21 cellular contexts compared by ENCODE assay signal in genomic region chr14:103692871-103693270, GRCh38. TPM values are rescaled to one million over a fixed set of nuclear protein-coding genes. Genes with fewer than 3 reads are reported as not detected.
DNase-seq lines count a peak whose midpoint lies in the region; ATAC-seq and TF ChIP-seq lines count a peak whose summit lies in the region.
"Had no signal": no experiment of that assay in that cellular context is flagged by ENCODE, and none has a peak within 500 bp of the region (broad histone marks: within the 10 kb centered on the region; RNA-seq: fewer than 3 reads in every experiment).

No MANE protein-coding gene starts in this region.

- in situ Hi-C loops in gastrocnemius medialis (cut with MboI; ENCODE audit: low sequenced_read_pairs in 4 of 4), result no loop called here

- no peaks in the 10 kb centered on the region for H3K9me2 ChIP-seq in PC-9 (ENCODE audit: insufficient read depth)

- no peak overlapping the region for H3K4me3 ChIP-seq in PC-9
- no peak overlapping the region for H3K4me3 ChIP-seq in gastrocnemius medialis
- H3K4me3 ChIP-seq: GM23338, hepatocyte had no signal

- no peak for TF ChIP-seq POLR2A in gastrocnemius medialis (IDR thresholded peaks at IDR 0.05)

- H3K27me3 ChIP-seq in PC-9 (ENCODE audit: insufficient read depth, low read depth) (no peaks in the 10 kb centered on the region), gastrocnemius medialis (no peaks in the 10 kb centered on the region)
- H3K27me3 ChIP-seq: hepatocyte had no signal

- TF ChIP-seq CTCF in C4-2B (conservative IDR thresholded peaks at IDR 0.05), result no peak
- TF ChIP-seq CTCF in PC-9 (conservative IDR thresholded peaks at IDR 0.05), result no peak
- no peak for TF ChIP-seq CTCF in gastrocnemius medialis (IDR thresholded peaks at IDR 0.05 in 4 of 5, conservative IDR thresholded peaks at IDR 0.05 in 1 of 5)

- H3K36me3 ChIP-seq in PC-9 (ENCODE audit: low read depth) (peaks cover 50% of the 10 kb centered on the region), gastrocnemius medialis (peaks cover 0 to 45% of the 10 kb centered on the region in 2 donors)

- TSS peak; percentile 37 for BruUV-seq in PC-9 (replicated peaks; lab: Mats Ljungman, UMichigan)

- H3K79me2 ChIP-seq in PC-9 (ENCODE audit: low read depth), result no peaks in the 10 kb centered on the region

- intact Hi-C loops in PC-9 (cut with micrococcal nuclease; ENCODE audit: unreplicated experiment) (loop anchor here (1.0 to 5.0 kb wide), 4 partner anchors 12 to 131 kb away; partner anchors contain the start of genes BAG5, COA8, XRCC3 and ZFYVE21), gastrocnemius medialis (cut with DNase I; ENCODE audit: low total_unique reads) (no loop called here)

- no peaks in the 10 kb centered on the region for H3K9me3 ChIP-seq in PC-9 (ENCODE audit: insufficient read depth, low read depth)
- H3K9me3 ChIP-seq in gastrocnemius medialis, result no peaks in the 10 kb centered on the region

- H3F3A ChIP-seq in PC-9 (ENCODE audit: insufficient read depth, low read depth), result peaks cover 87% of the 10 kb centered on the region

- DNase-seq in PC-9 (peak in 1 of 2 experiments; percentile 68), gastrocnemius medialis (no peak), NCI-H774 (lab: John Stamatoyannopoulos, UW) (no peak)
- no peak for DNase-seq in activated CD4-positive, alpha-beta T cell treated with anti-CD3 and anti-CD28 coated beads for 1 hour
- DNase-seq: activated CD4-positive, alpha-beta T cell treated with anti-CD3 and anti-CD28 coated beads, Interleukin-2, amount 50 U/mL, for 4 hours; activated naive CD4-positive, alpha-beta T cell treated with anti-CD3 and anti-CD28 coated beads, Interleukin-2, amount 10 ng/mL, durations not matched to agents 7 days and 5 days; COR-L47; Kasumi-1; mesendoderm; NCI-H1092 treated with DMSO at 0.1 percent for 48 hours; NCI-H524; SHP77; stimulated activated CD4-positive, alpha-beta T cell treated with anti-CD3 and anti-CD28 coated beads, Interleukin-12 subunit alpha, Interleukin-12 subunit beta, amount 100 ng/mL, for 4 hours; stimulated activated CD8-positive, alpha-beta memory T cell treated with anti-CD3 and anti-CD28 coated beads, Interleukin-4, amount 100 ng/mL, for 48 hours; T-helper 1 cell had no signal

- H2AFZ ChIP-seq in PC-9, result no peak overlapping the region
- H2AFZ ChIP-seq: GM23338, hepatocyte had no signal

- H3K27ac ChIP-seq in C4-2B (peak overlapping the region; percentile 64), PC-9 (peak overlapping the region; percentile 9), gastrocnemius medialis (peak overlapping the region in 3 of 4 donors; percentile 4 to 75 (median 56))
- H3K27ac ChIP-seq: hepatocyte had no signal

- POLR2A ChIA-PET in PC-9 (lab: Charles Lee; ENCODE audit: unreplicated experiment), result interaction anchor here (0.6 kb wide), 2 partner anchors 11 to 67 kb away, joined by 4 to 13 read pairs; no protein-coding TSS in a partner anchor

- CTCF ChIA-PET in PC-9 (lab: Charles Lee), result no interaction called here

- peaks cover 80% of the 10 kb centered on the region for H4K20me1 ChIP-seq in PC-9 (ENCODE audit: insufficient read depth)

- H3K4me1 ChIP-seq in PC-9 (replicated peaks; ENCODE audit: insufficient read depth) (peaks cover 15% of the 10 kb centered on the region), gastrocnemius medialis (peaks cover 34 to 48% of the 10 kb centered on the region in 2 donors)

- no peak overlapping the region for H3K4me2 ChIP-seq in PC-9
- H3K4me2 ChIP-seq: GM23338, hepatocyte had no signal

- ATAC-seq in esophagus mucosa (peak; percentile 62), gastrocnemius medialis (no peak), HG03135 (IDR thresholded peaks at IDR 0.05; ENCODE audit: unreplicated experiment) (no peak), HG03196 (IDR thresholded peaks at IDR 0.05; ENCODE audit: unreplicated experiment) (no peak)
- ATAC-seq: GM23338 had no signal

RNA-seq across cellular contexts. Expression of gene XRCC3, which starts 22.4 kb away (rescaled TPM):
- total RNA-seq in PC-9 (2021) (64.1 and 65.1 TPM in 2 replicates), esophagus mucosa (11.3 TPM), gastrocnemius medialis (10 to 100 TPM in 1 of 4 donors, 1 to 10 TPM in 3; 1.3 to 26.5 (median 3.0) TPM)

RNA-seq across cellular contexts. Expression of gene ZFYVE21, which starts 22.7 kb away (rescaled TPM):
- total RNA-seq in PC-9 (2021) (93.3 and 118 TPM in 2 replicates), esophagus mucosa (58.8 TPM), gastrocnemius medialis (10 to 100 TPM; 16.2 to 25.8 (median 20.2) TPM)

Comparison
In these comparisons a context has a peak if more than half of its experiments do, and no peak if none do; other contexts are left out.
1. H3K27ac ChIP-seq: peak in every context shown above with its lines; median percentile 64 in C4-2B; 56 in gastrocnemius medialis; 9 in PC-9.